In the genomic region with DNA sequence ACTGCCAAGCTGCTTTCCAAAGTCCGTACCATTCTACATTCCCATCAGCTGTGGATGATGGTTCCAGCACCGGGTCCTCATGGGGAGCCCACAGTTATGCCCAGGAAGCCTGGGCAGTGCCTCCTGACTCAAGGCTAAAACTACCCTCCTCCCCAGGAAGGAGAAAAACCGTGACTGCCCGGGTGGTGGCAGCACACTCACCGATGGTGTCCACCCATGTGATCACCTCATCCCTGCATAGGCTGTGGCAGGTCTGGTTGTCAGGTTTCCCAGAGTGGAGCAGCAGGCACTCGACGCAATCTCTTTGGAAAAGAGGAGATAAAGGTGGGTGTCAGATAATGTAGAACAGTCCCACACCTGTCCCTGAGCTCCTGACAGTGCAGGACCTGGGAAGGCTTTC, we compare ENCODE assay signal across 10 cellular contexts. TPM values are rescaled to one million over a fixed set of nuclear protein-coding genes. Genes with fewer than 3 reads are reported as not detected.
DNase-seq lines count a peak whose midpoint lies in the region; ATAC-seq and TF ChIP-seq lines count a peak whose summit lies in the region.
"Had no signal": no experiment of that assay in that cellular context is flagged by ENCODE, and none has a peak within 500 bp of the region (broad histone marks: within the 10 kb centered on the region; RNA-seq: fewer than 3 reads in every experiment).

No MANE protein-coding gene starts in this region.

- H2AFZ ChIP-seq in Karpas-422 (ENCODE audit: low read length): no peak overlapping the region
- H2AFZ ChIP-seq in mammary epithelial cell (ENCODE audit: low read depth, low read length): no peak overlapping the region

- no peak overlapping the region for H3K4me3 ChIP-seq in heart left ventricle
- H3K4me3 ChIP-seq in Karpas-422 (ENCODE audit: low read length): no peak overlapping the region
- no peak overlapping the region for H3K4me3 ChIP-seq in mammary epithelial cell (replicated peaks in 1 of 3; ENCODE audit: insufficient read depth in 1 of 3, low read depth in 2 of 3, low read length in 3 of 3)
- no peak overlapping the region for H3K4me3 ChIP-seq in transverse colon
- H3K4me3 ChIP-seq in lower lobe of right lung: no peak overlapping the region
- H3K4me3 ChIP-seq: vagina had no signal

- ATAC-seq in heart left ventricle (peak in 3 of 4 donors; percentile 20 to 35 (median 29)), Right ventricle myocardium superior (ENCODE audit: poor library complexity) (no peak), lower lobe of right lung (no peak), HG03039 (IDR thresholded peaks at IDR 0.05; ENCODE audit: unreplicated experiment) (no peak), GM21526 (IDR thresholded peaks at IDR 0.05; ENCODE audit: low FRiP score, unreplicated experiment) (no peak)

- CTCF ChIA-PET in mammary epithelial cell (lab: Charles Lee; ENCODE audit: low non-redundant PET): interaction anchor here (0.7 kb wide), 1 partner anchor 811 kb away, joined by 3 read pairs; no protein-coding TSS in a partner anchor

- 53 to 73% (median 59%) methylated on average over 7 of the region's 7 CpGs for WGBS in heart left ventricle, 4 donors
- 87% methylated on average over 6 of the region's 7 CpGs for WGBS in mammary epithelial cell (ENCODE audit: low coverage, missing lambda C conversion rate)
- 73% methylated on average over 7 of the region's 7 CpGs; no CpG with 5 or more reads in 1 of the 2 donors for WGBS in transverse colon (ENCODE audit: low coverage in 1 of 2), 2 donors

- H3K36me3 ChIP-seq in heart left ventricle (peaks cover 2 to 70% (median 56%) of the 10 kb centered on the region in 9 donors), Karpas-422 (ENCODE audit: insufficient read depth, low read length) (no peaks in the 10 kb centered on the region), mammary epithelial cell (ENCODE audit: insufficient read depth, low read length) (peaks cover 31% of the 10 kb centered on the region), transverse colon (peaks cover 0 to 14% (median 0%) of the 10 kb centered on the region in 4 donors), lower lobe of right lung (peaks cover 61% of the 10 kb centered on the region)
- H3K36me3 ChIP-seq: neutrophil had no signal

- H3K4me1 ChIP-seq in heart left ventricle (peaks cover 10 to 50% (median 39%) of the 10 kb centered on the region in 12 donors), Karpas-422 (ENCODE audit: low read length) (no peaks in the 10 kb centered on the region), mammary epithelial cell (ENCODE audit: insufficient read depth, low read length) (no peaks in the 10 kb centered on the region), transverse colon (peaks cover 15 to 25% (median 19%) of the 10 kb centered on the region in 4 donors), lower lobe of right lung (peaks cover 37% of the 10 kb centered on the region)

- no peak overlapping the region for H3K4me2 ChIP-seq in Karpas-422 (ENCODE audit: low read depth, low read length, poor library complexity, severe bottlenecking)
- no peak overlapping the region for H3K4me2 ChIP-seq in mammary epithelial cell (ENCODE audit: insufficient read depth, low read depth, low read length)

- intact Hi-C loops in heart left ventricle (cut with DNase I): loop anchor here in 3 of 10 donors (10.0 kb wide), 1 partner anchor 396 kb away; no protein-coding TSS in a partner anchor
- intact Hi-C loops in Right ventricle myocardium superior (cut with DNase I): no loop called here
- intact Hi-C loops in mammary epithelial cell (cut with micrococcal nuclease): loop anchor here (2.0 to 10.0 kb wide), 2 partner anchors 132 to 816 kb away; no protein-coding TSS in a partner anchor
- intact Hi-C loops in transverse colon (cut with DNase I; ENCODE audit: low total_unique reads): no loop called here
- intact Hi-C loops in lower lobe of right lung (cut with DNase I): no loop called here

- H4K20me1 ChIP-seq in Karpas-422 (ENCODE audit: insufficient read depth, low read depth, low read length): no peaks in the 10 kb centered on the region
- no peaks in the 10 kb centered on the region for H4K20me1 ChIP-seq in mammary epithelial cell (ENCODE audit: insufficient read depth, low read length)

- H3K27ac ChIP-seq in heart left ventricle (peak overlapping the region in 1 of 12 donors; percentile 24), Karpas-422 (ENCODE audit: low read length) (no peak overlapping the region), mammary epithelial cell (ENCODE audit: insufficient read depth, low read depth, low read length) (no peak overlapping the region), transverse colon (no peak overlapping the region), lower lobe of right lung (no peak overlapping the region)
- H3K27ac ChIP-seq: neutrophil had no signal

- H3K9me2 ChIP-seq in Karpas-422 (replicated peaks; ENCODE audit: insufficient read depth, low read length): no peaks in the 10 kb centered on the region

- TF ChIP-seq POLR2A in heart left ventricle (IDR thresholded peaks at IDR 0.05): no peak
- TF ChIP-seq POLR2A in transverse colon (IDR thresholded peaks at IDR 0.05): no peak

- no peaks in the 10 kb centered on the region for H3K27me3 ChIP-seq in heart left ventricle
- no peaks in the 10 kb centered on the region for H3K27me3 ChIP-seq in Karpas-422 (ENCODE audit: low read length)
- no peaks in the 10 kb centered on the region for H3K27me3 ChIP-seq in mammary epithelial cell (ENCODE audit: insufficient read depth, low read length)
- H3K27me3 ChIP-seq in transverse colon: no peaks in the 10 kb centered on the region
- no peaks in the 10 kb centered on the region for H3K27me3 ChIP-seq in lower lobe of right lung (ENCODE audit: low read depth)
- H3K27me3 ChIP-seq: vagina had no signal

- in situ Hi-C loops in mammary epithelial cell (cut with MboI; ENCODE audit: low sequenced_read_pairs in 2 of 2): loop anchor here in 1 of 2 donors (10.0 kb wide), 1 partner anchor 136 kb away; no protein-coding TSS in a partner anchor
- in situ Hi-C loops in transverse colon (cut with MboI; ENCODE audit: low pct_ligation_motif_present in 1 of 4, low pct_unique_long_range_greater_than_20kb in 1 of 4, low sequenced_read_pairs in 3 of 4): loop anchor here in 1 of 4 donors (25.0 kb wide), 1 partner anchor 668 kb away; no protein-coding TSS in a partner anchor

- peak in 7 of 12 donors; percentile 8 to 52 (median 23) for TF ChIP-seq CTCF in heart left ventricle (IDR thresholded peaks at IDR 0.05)
- TF ChIP-seq CTCF in mammary epithelial cell (conservative IDR thresholded peaks at IDR 0.05 in 1 of 2, IDR thresholded peaks at IDR 0.05 in 1 of 2; ENCODE audit: extremely low read depth in 1 of 2, insufficient read depth in 1 of 2, low read depth in 1 of 2, low read length in 2 of 2): peak; percentile 34 to 47
- peak in 4 of 5 experiments; percentile 13 to 43 (median 29) for TF ChIP-seq CTCF in transverse colon (IDR thresholded peaks at IDR 0.05)
- no peak for TF ChIP-seq CTCF in lower lobe of right lung (IDR thresholded peaks at IDR 0.05)

- H3K9ac ChIP-seq in Karpas-422 (ENCODE audit: low read length) (no peak overlapping the region), mammary epithelial cell (ENCODE audit: insufficient read depth, low read length) (no peak overlapping the region)

- BruUV-seq in mammary epithelial cell (replicated peaks; lab: Mats Ljungman, UMichigan): no TSS peak

- TF ChIP-seq EP300 in transverse colon (IDR thresholded peaks at IDR 0.05; ENCODE audit: low read depth): no peak

- DNase-seq in heart left ventricle (peak in 1 of 5 donors; percentile 65), Right ventricle myocardium superior (no peak), Karpas-422 (peak; percentile 58), mammary epithelial cell (peak; percentile 32), transverse colon (peak; percentile 32), lower lobe of right lung (no peak)

- no peaks in the 10 kb centered on the region for H3K79me2 ChIP-seq in Karpas-422 (ENCODE audit: low read length)
- H3K79me2 ChIP-seq in mammary epithelial cell (ENCODE audit: insufficient read depth, low read length): no peaks in the 10 kb centered on the region

- H3K9me3 ChIP-seq in heart left ventricle (no peaks in the 10 kb centered on the region), Karpas-422 (ENCODE audit: low read length) (no peaks in the 10 kb centered on the region), mammary epithelial cell (replicated peaks; ENCODE audit: insufficient read depth, low read length) (no peaks in the 10 kb centered on the region), transverse colon (no peaks in the 10 kb centered on the region), lower lobe of right lung (no peaks in the 10 kb centered on the region)
- H3K9me3 ChIP-seq: neutrophil, vagina had no signal

- dilution Hi-C loops in mammary epithelial cell (cut with HindIII; ENCODE audit: low sequenced_read_pairs): no loop called here

RNA-seq across cellular contexts. Expression of a gene that starts 38.6 kb away (rescaled TPM):
- total RNA-seq in heart left ventricle (10 to 100 TPM in 2 of 9 donors, 1 to 10 TPM in 7; 4.7 to 15.9 (median 7.1) TPM), Right ventricle myocardium superior (6.1 TPM), mammary epithelial cell (10 to 100 TPM; 28.2 to 41.6 TPM), transverse colon (10 to 100 TPM; 10.3 to 47.5 (median 19.6) TPM), lower lobe of right lung (27.8 TPM)
- polyA plus RNA-seq in heart left ventricle (1 to 10 TPM; 2.3 to 7.8 TPM), mammary epithelial cell (58.2 TPM)
- 17.4 and 30.2 TPM in 2 replicates for total RNA-seq in Karpas-422 (2014; rRNA removed; shearing (Covaris generic); ENCODE audit: low replicate concordance)
- 22.9 TPM for polyA minus RNA-seq in mammary epithelial cell

Comparison
In these comparisons a context has a peak if more than half of its experiments do, and no peak if none do; other contexts are left out.
1. ATAC-seq: peak in heart left ventricle (3 of 4); none in Right ventricle myocardium superior (single experiment), lower lobe of right lung (0 of 2), HG03039 (single experiment) and GM21526 (single experiment).
2. DNase-seq: peak in Karpas-422 (single experiment), mammary epithelial cell (single experiment) and transverse colon (single experiment); none in Right ventricle myocardium superior (single experiment) and lower lobe of right lung (single experiment).